ENCODE assay signal across 8 cellular contexts in the genomic region with DNA sequence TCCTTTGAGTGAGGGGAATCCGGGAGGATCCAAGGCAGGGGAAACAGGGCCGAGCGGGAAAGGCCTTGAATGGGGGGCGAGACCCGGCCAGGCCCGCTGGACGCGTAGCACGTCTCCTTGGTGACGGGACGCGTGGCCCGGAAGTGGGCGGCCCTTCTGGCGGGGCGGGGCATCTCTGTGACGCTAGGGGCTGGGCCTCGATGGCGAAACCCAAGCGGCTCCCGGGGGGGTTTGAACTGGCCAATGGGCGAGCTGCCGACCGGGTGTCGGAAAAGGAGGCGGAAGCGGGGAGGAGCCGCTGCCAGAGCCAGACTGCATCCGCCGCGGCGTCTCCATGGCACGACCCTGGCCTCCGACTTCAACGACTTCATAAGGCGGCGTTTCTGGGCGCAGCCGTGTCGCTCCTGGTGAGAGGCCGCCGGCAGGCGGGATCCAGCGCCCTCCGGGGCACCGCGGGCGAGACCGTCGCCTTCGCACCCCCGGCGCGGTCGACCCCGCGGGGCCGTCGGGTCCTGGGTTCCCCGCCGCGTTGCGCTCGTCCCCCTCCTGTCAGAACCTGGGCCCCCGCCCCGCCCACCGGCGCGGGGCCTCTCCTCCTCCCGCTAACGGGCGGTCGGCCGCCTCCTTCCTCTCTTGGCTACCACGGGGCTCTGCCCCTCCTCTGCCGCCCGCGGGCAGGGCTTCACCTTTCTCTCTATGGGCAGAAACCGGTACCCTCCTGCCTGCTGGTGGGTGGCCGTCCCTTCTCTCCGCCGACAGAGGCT. TPM values are rescaled to one million over a fixed set of nuclear protein-coding genes. Genes with fewer than 3 reads are reported as not detected.
DNase-seq lines count a peak whose midpoint lies in the region; ATAC-seq and TF ChIP-seq lines count a peak whose summit lies in the region.

A gene (plus strand): TSS at position 158 of the 764 bp plus-strand sequence. CDS start 86 bp downstream, at position 244.

- 0% methylated on average over 16 of the region's 82 CpGs for WGBS in suprapubic skin

- POLR2A ChIA-PET in GM10248 (lab: Yijun Ruan, JAX) = no interaction called here

- H3K27ac ChIP-seq in suprapubic skin = peak within 1 kb of the TSS; percentile 86

- peak within 1 kb of the TSS; percentile 100 for H3K4me3 ChIP-seq in suprapubic skin

- CTCF ChIA-PET in GM10248 (lab: Yijun Ruan, JAX) = interaction anchor here (1.0 to 1.8 kb wide), 3 partner anchors 10 to 35 kb away, joined by 3 to 6 read pairs (median 3); a partner anchor contains a TSS

- DNase-seq in GM10248 (ENCODE audit: extremely low spot score) (peak; percentile 100), NCI-H1092 treated with DMSO at 0.1 percent for 48 hours (lab: John Stamatoyannopoulos, UW) (peak; percentile 96), globus pallidus (ENCODE audit: low spot score) (peak; percentile 96), occipital lobe (lab: John Stamatoyannopoulos, UW) (peak; percentile 97), suprapubic skin (ENCODE audit: low spot score in 2 of 2) (peak; percentile 99)
- peak; percentile 99 for DNase-seq in activated naive CD4-positive, alpha-beta T cell treated with anti-CD3 and anti-CD28 coated beads, Interleukin-2, amount 50 U/mL, for 16 hours

- peaks cover 16% of the 10 kb centered on the region for H3K4me1 ChIP-seq in suprapubic skin

- TF ChIP-seq EP300 in suprapubic skin (IDR thresholded peaks at IDR 0.05) = no peak

- H3K36me3 ChIP-seq in suprapubic skin = peaks cover 21% of the 10 kb centered on the region

- ATAC-seq in HG02610 (IDR thresholded peaks at IDR 0.05; ENCODE audit: unreplicated experiment) (peak; percentile 84), SK-N-SH treated with all-trans-retinoic acid at 6 μM for 48 hours (peak; percentile 87)

- TF ChIP-seq CTCF in GM10248 (IDR thresholded peaks at IDR 0.05; ENCODE audit: control extremely low read depth, extremely low read depth, low read depth, missing control alignments) (no peak), suprapubic skin (IDR thresholded peaks at IDR 0.05) (no peak)

- no peaks in the 10 kb centered on the region for H3K9me3 ChIP-seq in suprapubic skin

- H3K27me3 ChIP-seq in suprapubic skin = no peaks in the 10 kb centered on the region

- no peak for TF ChIP-seq POLR2A in suprapubic skin (IDR thresholded peaks at IDR 0.05)

TF ChIP-seq in SK-N-SH treated with all-trans-retinoic acid at 6 μM for 48 hours, 23 proteins besides CTCF, POLR2A, EP300 and RAD21:
- TF ChIP-seq, protein P1, sequence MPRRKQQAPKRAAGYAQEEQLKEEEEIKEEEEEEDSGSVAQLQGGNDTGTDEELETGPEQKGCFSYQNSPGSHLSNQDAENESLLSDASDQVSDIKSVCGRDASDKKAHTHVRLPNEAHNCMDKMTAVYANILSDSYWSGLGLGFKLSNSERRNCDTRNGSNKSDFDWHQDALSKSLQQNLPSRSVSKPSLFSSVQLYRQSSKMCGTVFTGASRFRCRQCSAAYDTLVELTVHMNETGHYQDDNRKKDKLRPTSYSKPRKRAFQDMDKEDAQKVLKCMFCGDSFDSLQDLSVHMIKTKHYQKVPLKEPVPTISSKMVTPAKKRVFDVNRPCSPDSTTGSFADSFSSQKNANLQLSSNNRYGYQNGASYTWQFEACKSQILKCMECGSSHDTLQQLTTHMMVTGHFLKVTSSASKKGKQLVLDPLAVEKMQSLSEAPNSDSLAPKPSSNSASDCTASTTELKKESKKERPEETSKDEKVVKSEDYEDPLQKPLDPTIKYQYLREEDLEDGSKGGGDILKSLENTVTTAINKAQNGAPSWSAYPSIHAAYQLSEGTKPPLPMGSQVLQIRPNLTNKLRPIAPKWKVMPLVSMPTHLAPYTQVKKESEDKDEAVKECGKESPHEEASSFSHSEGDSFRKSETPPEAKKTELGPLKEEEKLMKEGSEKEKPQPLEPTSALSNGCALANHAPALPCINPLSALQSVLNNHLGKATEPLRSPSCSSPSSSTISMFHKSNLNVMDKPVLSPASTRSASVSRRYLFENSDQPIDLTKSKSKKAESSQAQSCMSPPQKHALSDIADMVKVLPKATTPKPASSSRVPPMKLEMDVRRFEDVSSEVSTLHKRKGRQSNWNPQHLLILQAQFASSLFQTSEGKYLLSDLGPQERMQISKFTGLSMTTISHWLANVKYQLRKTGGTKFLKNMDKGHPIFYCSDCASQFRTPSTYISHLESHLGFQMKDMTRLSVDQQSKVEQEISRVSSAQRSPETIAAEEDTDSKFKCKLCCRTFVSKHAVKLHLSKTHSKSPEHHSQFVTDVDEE (CRISPR knock-in tag; IDR thresholded peaks at IDR 0.05) = no peak
- TF ChIP-seq, protein P2, sequence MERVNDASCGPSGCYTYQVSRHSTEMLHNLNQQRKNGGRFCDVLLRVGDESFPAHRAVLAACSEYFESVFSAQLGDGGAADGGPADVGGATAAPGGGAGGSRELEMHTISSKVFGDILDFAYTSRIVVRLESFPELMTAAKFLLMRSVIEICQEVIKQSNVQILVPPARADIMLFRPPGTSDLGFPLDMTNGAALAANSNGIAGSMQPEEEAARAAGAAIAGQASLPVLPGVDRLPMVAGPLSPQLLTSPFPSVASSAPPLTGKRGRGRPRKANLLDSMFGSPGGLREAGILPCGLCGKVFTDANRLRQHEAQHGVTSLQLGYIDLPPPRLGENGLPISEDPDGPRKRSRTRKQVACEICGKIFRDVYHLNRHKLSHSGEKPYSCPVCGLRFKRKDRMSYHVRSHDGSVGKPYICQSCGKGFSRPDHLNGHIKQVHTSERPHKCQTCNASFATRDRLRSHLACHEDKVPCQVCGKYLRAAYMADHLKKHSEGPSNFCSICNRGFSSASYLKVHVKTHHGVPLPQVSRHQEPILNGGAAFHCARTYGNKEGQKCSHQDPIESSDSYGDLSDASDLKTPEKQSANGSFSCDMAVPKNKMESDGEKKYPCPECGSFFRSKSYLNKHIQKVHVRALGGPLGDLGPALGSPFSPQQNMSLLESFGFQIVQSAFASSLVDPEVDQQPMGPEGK (CRISPR knock-in tag; IDR thresholded peaks at IDR 0.05; ENCODE audit: borderline replicate concordance) = no peak
- TF ChIP-seq ZFP30 (CRISPR knock-in tag; IDR thresholded peaks at IDR 0.05) (no peak), ZFP3 (CRISPR knock-in tag; IDR thresholded peaks at IDR 0.05) (no peak), SNAI2 (CRISPR knock-in tag; IDR thresholded peaks at IDR 0.05) (no peak), TCF4 (CRISPR knock-in tag; IDR thresholded peaks at IDR 0.05; ENCODE audit: borderline replicate concordance) (no peak), CSDC2 (CRISPR knock-in tag; IDR thresholded peaks at IDR 0.05) (no peak), ARNTL (CRISPR knock-in tag; IDR thresholded peaks at IDR 0.05; ENCODE audit: borderline replicate concordance, low read depth) (no peak), ZNF565 (CRISPR knock-in tag; conservative IDR thresholded peaks at IDR 0.05; ENCODE audit: low read depth) (no peak), RARB (CRISPR knock-in tag; IDR thresholded peaks at IDR 0.05) (no peak), OSR1 (CRISPR knock-in tag; IDR thresholded peaks at IDR 0.05) (no peak), ESRRG (CRISPR knock-in tag; IDR thresholded peaks at IDR 0.05) (no peak), GLIS3 (CRISPR knock-in tag; IDR thresholded peaks at IDR 0.05) (no peak), ZNF8 (CRISPR knock-in tag; IDR thresholded peaks at IDR 0.05) (no peak), ISL1 (CRISPR knock-in tag; IDR thresholded peaks at IDR 0.05) (no peak), ZC3H10 (CRISPR knock-in tag; IDR thresholded peaks at IDR 0.05) (no peak), PPARA (CRISPR knock-in tag; IDR thresholded peaks at IDR 0.05; ENCODE audit: borderline replicate concordance) (no peak)
- TF ChIP-seq, protein P3, sequence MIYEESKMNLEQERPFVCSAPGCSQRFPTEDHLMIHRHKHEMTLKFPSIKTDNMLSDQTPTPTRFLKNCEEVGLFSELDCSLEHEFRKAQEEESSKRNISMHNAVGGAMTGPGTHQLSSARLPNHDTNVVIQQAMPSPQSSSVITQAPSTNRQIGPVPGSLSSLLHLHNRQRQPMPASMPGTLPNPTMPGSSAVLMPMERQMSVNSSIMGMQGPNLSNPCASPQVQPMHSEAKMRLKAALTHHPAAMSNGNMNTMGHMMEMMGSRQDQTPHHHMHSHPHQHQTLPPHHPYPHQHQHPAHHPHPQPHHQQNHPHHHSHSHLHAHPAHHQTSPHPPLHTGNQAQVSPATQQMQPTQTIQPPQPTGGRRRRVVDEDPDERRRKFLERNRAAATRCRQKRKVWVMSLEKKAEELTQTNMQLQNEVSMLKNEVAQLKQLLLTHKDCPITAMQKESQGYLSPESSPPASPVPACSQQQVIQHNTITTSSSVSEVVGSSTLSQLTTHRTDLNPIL (CRISPR knock-in tag; IDR thresholded peaks at IDR 0.05; ENCODE audit: low read depth) = no peak
- TF ChIP-seq, protein P4, sequence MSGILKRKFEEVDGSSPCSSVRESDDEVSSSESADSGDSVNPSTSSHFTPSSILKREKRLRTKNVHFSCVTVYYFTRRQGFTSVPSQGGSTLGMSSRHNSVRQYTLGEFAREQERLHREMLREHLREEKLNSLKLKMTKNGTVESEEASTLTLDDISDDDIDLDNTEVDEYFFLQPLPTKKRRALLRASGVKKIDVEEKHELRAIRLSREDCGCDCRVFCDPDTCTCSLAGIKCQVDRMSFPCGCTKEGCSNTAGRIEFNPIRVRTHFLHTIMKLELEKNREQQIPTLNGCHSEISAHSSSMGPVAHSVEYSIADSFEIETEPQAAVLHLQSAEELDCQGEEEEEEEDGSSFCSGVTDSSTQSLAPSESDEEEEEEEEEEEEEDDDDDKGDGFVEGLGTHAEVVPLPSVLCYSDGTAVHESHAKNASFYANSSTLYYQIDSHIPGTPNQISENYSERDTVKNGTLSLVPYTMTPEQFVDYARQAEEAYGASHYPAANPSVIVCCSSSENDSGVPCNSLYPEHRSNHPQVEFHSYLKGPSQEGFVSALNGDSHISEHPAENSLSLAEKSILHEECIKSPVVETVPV (CRISPR knock-in tag; IDR thresholded peaks at IDR 0.05) = no peak
TF ChIP-seq in SK-N-SH treated with all-trans-retinoic acid at 6 μM for 48 hours: peak in this region for 0.

RNA-seq across cellular contexts. Expression of the gene that starts here (rescaled TPM):
- total RNA-seq in occipital lobe (14.8 TPM), suprapubic skin (10 to 100 TPM; 20.8 to 28.2 (median 24.7) TPM)

Comparison
In these comparisons a context has a peak if more than half of its experiments do, and no peak if none do; other contexts are left out.
1. Peak in every context shown above with its lines: DNase-seq, ATAC-seq, H3K4me3 ChIP-seq and H3K27ac ChIP-seq.